ENCODE assay signal across 1 cellular context in the genomic region with DNA sequence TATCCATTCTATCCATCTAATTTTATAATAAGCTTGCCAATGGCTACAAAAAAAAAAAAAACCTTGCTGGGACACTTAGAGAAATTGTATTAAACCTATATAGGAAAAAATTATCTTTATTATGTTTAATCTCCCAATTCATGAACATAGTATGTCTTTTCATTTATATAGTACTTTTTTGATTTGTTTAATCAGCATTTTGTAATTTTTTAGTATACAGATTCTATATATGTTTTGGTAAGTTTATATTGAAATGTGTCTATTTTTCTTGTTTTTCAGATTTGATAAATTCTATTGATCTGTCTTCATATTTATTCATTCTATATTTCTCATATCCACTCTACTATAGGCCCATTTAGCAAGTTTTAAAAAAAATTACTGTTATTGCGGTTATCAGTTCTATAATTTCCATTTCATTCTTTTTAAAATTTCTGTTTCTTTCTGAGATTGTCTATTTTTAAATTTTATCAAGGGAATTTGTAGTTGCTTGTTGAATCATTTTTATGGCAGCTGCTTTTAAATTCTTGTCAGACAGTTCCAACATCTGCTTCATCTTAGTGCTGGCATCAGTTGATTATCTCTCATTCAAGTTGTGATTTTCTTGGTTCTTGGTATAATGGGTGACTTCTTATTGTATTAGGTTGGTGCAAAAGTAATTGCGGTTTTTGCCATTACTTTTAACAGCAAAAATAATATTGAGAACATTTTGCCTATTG.
TF ChIP-seq lines count a peak whose summit lies in the region.

No MANE protein-coding gene starts in this region.

TF ChIP-seq in HepG2, 621 proteins besides CTCF, POLR2A, EP300 and RAD21 (continued from another document):
- TF ChIP-seq, protein P1, sequence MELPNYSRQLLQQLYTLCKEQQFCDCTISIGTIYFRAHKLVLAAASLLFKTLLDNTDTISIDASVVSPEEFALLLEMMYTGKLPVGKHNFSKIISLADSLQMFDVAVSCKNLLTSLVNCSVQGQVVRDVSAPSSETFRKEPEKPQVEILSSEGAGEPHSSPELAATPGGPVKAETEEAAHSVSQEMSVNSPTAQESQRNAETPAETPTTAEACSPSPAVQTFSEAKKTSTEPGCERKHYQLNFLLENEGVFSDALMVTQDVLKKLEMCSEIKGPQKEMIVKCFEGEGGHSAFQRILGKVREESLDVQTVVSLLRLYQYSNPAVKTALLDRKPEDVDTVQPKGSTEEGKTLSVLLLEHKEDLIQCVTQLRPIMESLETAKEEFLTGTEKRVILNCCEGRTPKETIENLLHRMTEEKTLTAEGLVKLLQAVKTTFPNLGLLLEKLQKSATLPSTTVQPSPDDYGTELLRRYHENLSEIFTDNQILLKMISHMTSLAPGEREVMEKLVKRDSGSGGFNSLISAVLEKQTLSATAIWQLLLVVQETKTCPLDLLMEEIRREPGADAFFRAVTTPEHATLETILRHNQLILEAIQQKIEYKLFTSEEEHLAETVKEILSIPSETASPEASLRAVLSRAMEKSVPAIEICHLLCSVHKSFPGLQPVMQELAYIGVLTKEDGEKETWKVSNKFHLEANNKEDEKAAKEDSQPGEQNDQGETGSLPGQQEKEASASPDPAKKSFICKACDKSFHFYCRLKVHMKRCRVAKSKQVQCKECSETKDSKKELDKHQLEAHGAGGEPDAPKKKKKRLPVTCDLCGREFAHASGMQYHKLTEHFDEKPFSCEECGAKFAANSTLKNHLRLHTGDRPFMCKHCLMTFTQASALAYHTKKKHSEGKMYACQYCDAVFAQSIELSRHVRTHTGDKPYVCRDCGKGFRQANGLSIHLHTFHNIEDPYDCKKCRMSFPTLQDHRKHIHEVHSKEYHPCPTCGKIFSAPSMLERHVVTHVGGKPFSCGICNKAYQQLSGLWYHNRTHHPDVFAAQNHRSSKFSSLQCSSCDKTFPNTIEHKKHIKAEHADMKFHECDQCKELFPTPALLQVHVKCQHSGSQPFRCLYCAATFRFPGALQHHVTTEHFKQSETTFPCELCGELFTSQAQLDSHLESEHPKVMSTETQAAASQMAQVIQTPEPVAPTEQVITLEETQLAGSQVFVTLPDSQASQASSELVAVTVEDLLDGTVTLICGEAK (IDR thresholded peaks at IDR 0.05) = peak; percentile 78
- TF ChIP-seq, protein P1 (CRISPR knock-in tag; IDR thresholded peaks at IDR 0.05) = no peak
- TF ChIP-seq PHF21A (CRISPR knock-in tag; IDR thresholded peaks at IDR 0.05) = no peak
